Comparison of ENCODE assay signal across 15 cellular contexts in the genomic region with DNA sequence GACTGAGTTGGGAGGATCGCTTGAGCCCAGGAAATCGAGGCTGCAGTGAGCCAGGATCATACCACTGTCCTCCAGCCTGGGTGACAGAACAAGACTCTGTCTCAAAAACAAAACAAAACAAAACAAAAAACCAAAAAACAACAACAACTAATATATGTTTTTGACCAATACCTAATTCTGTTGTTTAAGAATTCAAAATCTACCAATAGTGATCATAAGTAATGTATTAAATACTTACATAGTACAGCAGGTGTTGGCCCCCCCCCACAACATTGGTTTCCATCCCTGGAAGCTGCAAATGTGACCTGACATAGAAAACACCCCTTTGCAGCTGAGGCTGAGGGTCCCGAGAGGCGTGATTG.
DNase-seq lines count a peak whose midpoint lies in the region; ATAC-seq and TF ChIP-seq lines count a peak whose summit lies in the region.
"Had no signal": no experiment of that assay in that cellular context is flagged by ENCODE, and none has a peak within 500 bp of the region (broad histone marks: within the 10 kb centered on the region; RNA-seq: fewer than 3 reads in every experiment).

No MANE protein-coding gene starts in this region.

- H3K27ac ChIP-seq in colonic mucosa (no peak overlapping the region), coronary artery (no peak overlapping the region)

- TF ChIP-seq CTCF in colonic mucosa (IDR thresholded peaks at IDR 0.05) (no peak), coronary artery (IDR thresholded peaks at IDR 0.05) (no peak)

- DNase-seq in activated T-cell treated with anti-CD3 and anti-CD28 coated beads, Interleukin-2, amount 50 U/mL, for 24 hours = peak; percentile 2
- no peak for DNase-seq in activated T-cell treated with anti-CD3 and anti-CD28 coated beads, Interleukin-2, amount 50 U/mL, for 1 hour
- DNase-seq in stimulated activated naive CD8-positive, alpha-beta T cell treated with anti-CD3 and anti-CD28 coated beads, Interleukin-15, amount 100 ng/mL, for 72 hours = no peak
- no peak for DNase-seq in stimulated activated naive CD8-positive, alpha-beta T cell treated with anti-CD3 and anti-CD28 coated beads, Interleukin-15, Interleukin-2, amounts not matched to agents 100 U/mL and 50 U/mL, for 24 hours
- peak; percentile 9 for DNase-seq in colonic mucosa
- no peak for DNase-seq in central memory CD4-positive, alpha-beta T cell
- DNase-seq in coronary artery (ENCODE audit: low spot score) = no peak
- DNase-seq: C1 segment of cervical spinal cord; Calu3; CD4-positive, alpha-beta memory T cell; COR-L47; DMS53; DND-41; GOT3 had no signal

- H3K4me1 Mint-ChIP-seq in activated T-cell treated with anti-CD3 and anti-CD28 coated beads, Interleukin-2, amount 50 U/mL, for 24 hours (ENCODE audit: low read depth) = no peaks in the 10 kb centered on the region
- H3K4me1 Mint-ChIP-seq in stimulated activated naive CD8-positive, alpha-beta T cell treated with anti-CD3 and anti-CD28 coated beads, Interleukin-15, amount 100 ng/mL, for 72 hours = peaks cover under 1% of the 10 kb centered on the region

- no peaks in the 10 kb centered on the region for H3K9me3 Mint-ChIP-seq in activated T-cell treated with anti-CD3 and anti-CD28 coated beads, Interleukin-2, amount 50 U/mL, for 24 hours
- no peaks in the 10 kb centered on the region for H3K9me3 Mint-ChIP-seq in stimulated activated naive CD8-positive, alpha-beta T cell treated with anti-CD3 and anti-CD28 coated beads, Interleukin-15, amount 100 ng/mL, for 72 hours
- H3K9me3 Mint-ChIP-seq: CD4-positive, alpha-beta memory T cell had no signal

- H3K36me3 ChIP-seq in colonic mucosa = no peaks in the 10 kb centered on the region
- H3K36me3 ChIP-seq: HAP-1 had no signal

- no peak overlapping the region for H3K27ac Mint-ChIP-seq in activated T-cell treated with anti-CD3 and anti-CD28 coated beads, Interleukin-2, amount 50 U/mL, for 24 hours
- peak overlapping the region; percentile 85 to 86 for H3K27ac Mint-ChIP-seq in stimulated activated naive CD8-positive, alpha-beta T cell treated with anti-CD3 and anti-CD28 coated beads, Interleukin-15, amount 100 ng/mL, for 72 hours

- no peak for ATAC-seq in stimulated activated naive CD8-positive, alpha-beta T cell treated with anti-CD3 and anti-CD28 coated beads, Interleukin-15, amount 100 ng/mL, for 72 hours
- no peak for ATAC-seq in stimulated activated naive CD8-positive, alpha-beta T cell treated with anti-CD3 and anti-CD28 coated beads, Interleukin-15, Interleukin-2, amounts not matched to agents 100 U/mL and 50 U/mL, for 24 hours

- H3K9ac ChIP-seq in colonic mucosa (ENCODE audit: low read depth in 2 of 2, low read length in 2 of 2) = no peak overlapping the region

- H3K27me3 Mint-ChIP-seq in activated T-cell treated with anti-CD3 and anti-CD28 coated beads, Interleukin-2, amount 50 U/mL, for 24 hours = no peaks in the 10 kb centered on the region
- no peaks in the 10 kb centered on the region for H3K27me3 Mint-ChIP-seq in stimulated activated naive CD8-positive, alpha-beta T cell treated with anti-CD3 and anti-CD28 coated beads, Interleukin-15, amount 100 ng/mL, for 72 hours
- H3K27me3 Mint-ChIP-seq: CD4-positive, alpha-beta memory T cell had no signal

- no peaks in the 10 kb centered on the region for H3K4me1 ChIP-seq in colonic mucosa
- H3K4me1 ChIP-seq: HAP-1 had no signal

- intact Hi-C loops in colonic mucosa (cut with DNase I) = no loop called here

- no peak overlapping the region for H3K4me3 Mint-ChIP-seq in activated T-cell treated with anti-CD3 and anti-CD28 coated beads, Interleukin-2, amount 50 U/mL, for 24 hours
- no peak overlapping the region for H3K4me3 Mint-ChIP-seq in stimulated activated naive CD8-positive, alpha-beta T cell treated with anti-CD3 and anti-CD28 coated beads, Interleukin-15, amount 100 ng/mL, for 72 hours

- H3K4me3 ChIP-seq in colonic mucosa (no peak overlapping the region), coronary artery (no peak overlapping the region)
- H3K4me3 ChIP-seq: HAP-1 had no signal

- no peaks in the 10 kb centered on the region for H3K27me3 ChIP-seq in colonic mucosa

- H3K36me3 Mint-ChIP-seq in activated T-cell treated with anti-CD3 and anti-CD28 coated beads, Interleukin-2, amount 50 U/mL, for 24 hours (ENCODE audit: low read depth) = no peaks in the 10 kb centered on the region

- H3K9me3 ChIP-seq in colonic mucosa = no peaks in the 10 kb centered on the region
- H3K9me3 ChIP-seq: HAP-1 had no signal

Comparison
In these comparisons a context has a peak if more than half of its experiments do, and no peak if none do; other contexts are left out.
1. DNase-seq: peak in activated T-cell treated with anti-CD3 and anti-CD28 coated beads, Interleukin-2, amount 50 U/mL, for 24 hours (single experiment) and colonic mucosa (single experiment); none in activated T-cell treated with anti-CD3 and anti-CD28 coated beads, Interleukin-2, amount 50 U/mL, for 1 hour (single experiment), stimulated activated naive CD8-positive, alpha-beta T cell treated with anti-CD3 and anti-CD28 coated beads, Interleukin-15, amount 100 ng/mL, for 72 hours (0 of 2), stimulated activated naive CD8-positive, alpha-beta T cell treated with anti-CD3 and anti-CD28 coated beads, Interleukin-15, Interleukin-2, amounts not matched to agents 100 U/mL and 50 U/mL, for 24 hours (single experiment), central memory CD4-positive, alpha-beta T cell (single experiment) and coronary artery (single experiment).